16 cellular contexts compared by ENCODE assay signal in the genomic region with DNA sequence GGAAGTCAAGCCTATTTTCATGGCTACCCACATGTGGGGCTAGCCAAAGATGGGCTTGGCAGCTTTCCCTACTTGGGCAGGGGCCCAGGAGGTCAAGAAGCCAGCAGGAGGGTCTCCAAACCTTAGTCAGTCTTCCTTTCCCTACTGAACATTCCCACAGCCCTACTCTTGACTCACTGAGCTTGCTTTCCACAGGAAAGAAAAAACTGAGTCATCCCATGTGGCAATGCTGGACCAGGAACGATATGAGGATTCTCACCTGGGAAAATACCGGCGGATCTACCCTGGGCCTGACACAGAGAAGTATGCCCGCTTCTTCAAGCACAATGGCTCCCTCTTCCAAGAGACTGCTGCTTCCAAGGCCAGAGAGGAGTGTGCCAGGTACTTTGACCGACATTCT. TPM values are rescaled to one million over a fixed set of nuclear protein-coding genes. Genes with fewer than 3 reads are reported as not detected.
DNase-seq lines count a peak whose midpoint lies in the region; ATAC-seq, FAIRE-seq and TF ChIP-seq lines count a peak whose summit lies in the region.
"Had no signal": no experiment of that assay in that cellular context is flagged by ENCODE, and none has a peak within 500 bp of the region (broad histone marks: within the 10 kb centered on the region; RNA-seq: fewer than 3 reads in every experiment).

No MANE protein-coding gene starts in this region.

- H3K27me3 ChIP-seq in BLaER1 (no peaks in the 10 kb centered on the region), Panc1 (ENCODE audit: control insufficient read depth, insufficient read depth, low read length) (no peaks in the 10 kb centered on the region), endothelial cell of umbilical vein (ENCODE audit: control insufficient read depth in 2 of 2, insufficient read depth in 2 of 2, low read length in 2 of 2) (no peaks in the 10 kb centered on the region)
- H3K27me3 ChIP-seq: sigmoid colon had no signal

- H3K4me3 Mint-ChIP-seq in neural crest cell = peak overlapping the region; percentile 25
- H3K4me3 Mint-ChIP-seq: activated B cell treated with CpG ODN at 0.5 μM for 24 hours; stimulated activated memory B cell treated with anti-CD40 and anti-IgM and Interleukin-4, amounts not matched to agents 10 μg/mL and 1 μg/mL and 100 μg/mL, for 72 hours had no signal

- peaks cover 50% of the 10 kb centered on the region for H3K4me1 ChIP-seq in BLaER1
- H3K4me1 ChIP-seq in Panc1 (ENCODE audit: control insufficient read depth, insufficient read depth, low read length) = peaks cover 8% of the 10 kb centered on the region
- peaks cover 54% of the 10 kb centered on the region for H3K4me1 ChIP-seq in endothelial cell of umbilical vein (ENCODE audit: control insufficient read depth, extremely low read depth, insufficient read depth, low read length)

- dilution Hi-C loops in endothelial cell of umbilical vein (cut with MboI; ENCODE audit: extremely low pct_ligation_motif_present, low sequenced_read_pairs) = no loop called here

- DNase-seq in Panc1 (ENCODE audit: low read depth, low spot score) (no peak), endothelial cell of umbilical vein (ENCODE audit: low read depth, low spot score) (peak; percentile 92), neural crest cell (ENCODE audit: low read depth, low spot score) (no peak), HTR-8/SVneo (ENCODE audit: insufficient read length, low spot score) (no peak), KG1 (lab: John Stamatoyannopoulos, UW) (no peak)
- DNase-seq in activated CD4-positive, alpha-beta T cell treated with anti-CD3 and anti-CD28 coated beads for 1 hour = no peak
- DNase-seq: activated B cell treated with CpG ODN at 0.5 μM for 24 hours, Calu3, NCI-H1436, sigmoid colon had no signal

- H2AFZ ChIP-seq in endothelial cell of umbilical vein (ENCODE audit: low read depth, low read length) = no peak overlapping the region

- H3K36me3 ChIP-seq in BLaER1 = no peaks in the 10 kb centered on the region
- H3K36me3 ChIP-seq in Panc1 (ENCODE audit: control insufficient read depth, insufficient read depth, low read length) = no peaks in the 10 kb centered on the region; the same call in none of the 2 replicates
- H3K36me3 ChIP-seq in endothelial cell of umbilical vein (ENCODE audit: control insufficient read depth in 2 of 2, extremely low read depth in 1 of 2, insufficient read depth in 2 of 2, low read length in 2 of 2) = no peaks in the 10 kb centered on the region
- H3K36me3 ChIP-seq: sigmoid colon had no signal

- peak; percentile 99 for FAIRE-seq in endothelial cell of umbilical vein (lab: Jason Lieb, UNC)
- FAIRE-seq in HTR-8/SVneo (lab: Jason Lieb, UNC) = no peak

- peaks cover 8% of the 10 kb centered on the region for H3K27me3 Mint-ChIP-seq in neural crest cell (ENCODE audit: low read depth)
- H3K27me3 Mint-ChIP-seq: activated B cell treated with CpG ODN at 0.5 μM for 24 hours had no signal

- POLR2A ChIA-PET in Panc1 (lab: Charles Lee) = interaction anchor here (0.6 to 1.3 kb wide), 3 partner anchors 13 to 16 kb away, joined by 4 to 8 read pairs (median 5); partner anchors contain the start of gene TTLL13
- POLR2A ChIA-PET in endothelial cell of umbilical vein (lab: Charles Lee) = interaction anchor here (1.5 kb wide), 2 partner anchors 12 to 28 kb away, joined by 6 to 8 read pairs; partner anchors contain the start of genes CIB1, GDPGP1 and TTLL13

- peaks cover 43% of the 10 kb centered on the region for H3K4me1 Mint-ChIP-seq in neural crest cell

- TF ChIP-seq CTCF in Panc1 (IDR thresholded peaks at IDR 0.05) (no peak), endothelial cell of umbilical vein (IDR thresholded peaks at IDR 0.05; ENCODE audit: extremely low read depth in 1 of 2, insufficient read depth in 1 of 2, low read depth in 1 of 2, low read length in 2 of 2) (no peak), neural crest cell (conservative IDR thresholded peaks at IDR 0.05) (no peak)

- no peak for TF ChIP-seq POLR2A in endothelial cell of umbilical vein (IDR thresholded peaks at IDR 0.05; ENCODE audit: low read depth, low read length)

- intact Hi-C loops in Panc1 (cut with micrococcal nuclease; ENCODE audit: unreplicated experiment) = no loop called here
- intact Hi-C loops in endothelial cell of umbilical vein (cut with micrococcal nuclease) = no loop called here

- H3K27ac Mint-ChIP-seq in neural crest cell (ENCODE audit: unreplicated experiment) = peak overlapping the region; percentile 91
- H3K27ac Mint-ChIP-seq: activated B cell treated with CpG ODN at 0.5 μM for 24 hours; activated naive CD4-positive, alpha-beta T cell treated with anti-CD3 and anti-CD28 coated beads, Interleukin-2, amount 50 U/mL, for 72 hours; stimulated activated memory B cell treated with anti-CD40 and anti-IgM and Interleukin-4, amounts not matched to agents 10 μg/mL and 1 μg/mL and 100 μg/mL, for 72 hours had no signal

- peaks cover 4% of the 10 kb centered on the region for H4K20me1 ChIP-seq in BLaER1
- H4K20me1 ChIP-seq in endothelial cell of umbilical vein (replicated peaks; ENCODE audit: control insufficient read depth, extremely low read depth, insufficient read depth, low read length) = no peaks in the 10 kb centered on the region

- H3K4me3 ChIP-seq in BLaER1 (no peak overlapping the region), Panc1 (ENCODE audit: low read depth in 2 of 2, low read length in 2 of 2) (no peak overlapping the region), endothelial cell of umbilical vein (replicated peaks in 1 of 3; ENCODE audit: insufficient read depth in 1 of 3, low read depth in 1 of 3, low read length in 3 of 3) (no peak overlapping the region)
- H3K4me3 ChIP-seq: lung, sigmoid colon had no signal

- no peak for ATAC-seq in Panc1
- ATAC-seq in HG03095 (IDR thresholded peaks at IDR 0.05; ENCODE audit: unreplicated experiment) = no peak
- ATAC-seq: activated naive CD4-positive, alpha-beta T cell treated with anti-CD3 and anti-CD28 coated beads, Interleukin-2, amount 50 U/mL, for 72 hours; stimulated activated memory B cell treated with anti-CD40 and anti-IgM and Interleukin-4, amounts not matched to agents 10 μg/mL and 1 μg/mL and 100 μg/mL, for 72 hours had no signal

- H3K79me2 ChIP-seq in endothelial cell of umbilical vein (ENCODE audit: control insufficient read depth, insufficient read depth, low read length) = peaks cover 10% of the 10 kb centered on the region

- H3K9me3 ChIP-seq in BLaER1 (no peaks in the 10 kb centered on the region), Panc1 (ENCODE audit: control insufficient read depth, insufficient read depth, low read depth, low read length) (no peaks in the 10 kb centered on the region), endothelial cell of umbilical vein (replicated peaks; ENCODE audit: control insufficient read depth, insufficient read depth, low read length) (no peaks in the 10 kb centered on the region)
- H3K9me3 ChIP-seq: sigmoid colon had no signal

- no peak overlapping the region for H3K27ac ChIP-seq in BLaER1
- peak overlapping the region; percentile 40; the same call in 1 of the 2 replicates for H3K27ac ChIP-seq in Panc1 (ENCODE audit: low read length)
- peak overlapping the region; percentile 51 for H3K27ac ChIP-seq in endothelial cell of umbilical vein (ENCODE audit: insufficient read depth, low read depth, low read length)
- H3K27ac ChIP-seq: sigmoid colon had no signal

- H3K9me1 ChIP-seq in endothelial cell of umbilical vein (replicated peaks; ENCODE audit: control insufficient read depth, extremely low read depth, insufficient read depth, low read length) = no peaks in the 10 kb centered on the region

- no peaks in the 10 kb centered on the region for H3K9me3 Mint-ChIP-seq in neural crest cell
- H3K9me3 Mint-ChIP-seq: activated B cell treated with CpG ODN at 0.5 μM for 24 hours; activated naive CD4-positive, alpha-beta T cell treated with anti-CD3 and anti-CD28 coated beads, Interleukin-2, amount 50 U/mL, for 72 hours; stimulated activated memory B cell treated with anti-CD40 and anti-IgM and Interleukin-4, amounts not matched to agents 10 μg/mL and 1 μg/mL and 100 μg/mL, for 72 hours had no signal

- in situ Hi-C loops in Panc1 (cut with HindIII; ENCODE audit: low pct_unique_long_range_greater_than_20kb, low sequenced_read_pairs) = no loop called here

- H3K4me2 ChIP-seq in BLaER1 = peak overlapping the region; percentile 56; the same call in 1 of the 2 replicates
- peak overlapping the region; percentile 23 for H3K4me2 ChIP-seq in endothelial cell of umbilical vein (ENCODE audit: insufficient read depth, low read length)

- H3K36me3 Mint-ChIP-seq in neural crest cell (ENCODE audit: low read depth) = no peaks in the 10 kb centered on the region

- H3K9ac ChIP-seq in BLaER1 (no peak overlapping the region), endothelial cell of umbilical vein (replicated peaks; ENCODE audit: extremely low read depth, insufficient read depth, low read length) (no peak overlapping the region)

- BruUV-seq in Panc1 (replicated peaks; lab: Mats Ljungman, UMichigan) = no TSS peak
- no TSS peak for BruUV-seq in endothelial cell of umbilical vein (replicated peaks; lab: Mats Ljungman, UMichigan)

- CTCF ChIA-PET in Panc1 (lab: Charles Lee) (no interaction called here), endothelial cell of umbilical vein (lab: Charles Lee) (interaction anchor here (0.7 to 3.5 kb wide), 5 partner anchors 10 to 41 kb away, joined by 3 to 20 read pairs (median 5); partner anchors contain the start of genes CIB1, GDPGP1 and TTLL13)

RNA-seq across cellular contexts. Expression of gene NGRN, which starts 3.7 kb away (rescaled TPM):
- total RNA-seq in Panc1 (2021; ENCODE audit: unreplicated experiment) (137 TPM), endothelial cell of umbilical vein (56.5 and 60.7 TPM in 2 replicates), neural crest cell (126 and 132 TPM in 2 replicates)
- 85.4 TPM for polyA plus RNA-seq in Panc1 (2012; ENCODE audit: insufficient read length)
- 25.7 and 28.9 TPM in 2 replicates for polyA plus RNA-seq in endothelial cell of umbilical vein
- polyA plus RNA-seq in endothelial cell of umbilical vein (2011; cell fraction: cytosol; rRNA removed) = 37.4 and 38.4 TPM in 2 replicates
- 19.0 and 25.1 TPM in 2 replicates for polyA plus RNA-seq in endothelial cell of umbilical vein (2011; cell fraction: nucleus; rRNA removed)
- 41.9 and 52.3 TPM in 2 replicates for polyA plus RNA-seq in endothelial cell of umbilical vein (2012)
- polyA minus RNA-seq in endothelial cell of umbilical vein = 29.1 and 34.3 TPM in 2 replicates
- 22.3 TPM for polyA minus RNA-seq in endothelial cell of umbilical vein (2011; cell fraction: cytosol; rRNA and poly(A)+ RNA removed)
- 10.8 and 13.3 TPM in 2 replicates for polyA minus RNA-seq in endothelial cell of umbilical vein (2011; cell fraction: nucleus; rRNA and poly(A)+ RNA removed)

RNA-seq across cellular contexts. Expression of gene TTLL13, which starts 12.5 kb away (rescaled TPM):
- total RNA-seq in Panc1 (2021; ENCODE audit: unreplicated experiment) = 0.39 TPM
- polyA plus RNA-seq in Panc1 (2012; ENCODE audit: insufficient read length) = 0.17 TPM
- total RNA-seq in endothelial cell of umbilical vein = not detected in 2 replicates
- 0.04 and 0.05 TPM in 2 replicates for polyA plus RNA-seq in endothelial cell of umbilical vein
- polyA plus RNA-seq in endothelial cell of umbilical vein (2011; cell fraction: cytosol; rRNA removed) = 0.03 and 0.04 TPM in 2 replicates
- 0.16 and 0.31 TPM in 2 replicates for polyA plus RNA-seq in endothelial cell of umbilical vein (2011; cell fraction: nucleus; rRNA removed)
- polyA plus RNA-seq in endothelial cell of umbilical vein (2012) = 1.5 TPM in 1 of 2 replicates, not detected in the other
- not detected in 2 replicates for polyA minus RNA-seq in endothelial cell of umbilical vein
- polyA minus RNA-seq in endothelial cell of umbilical vein (2011; cell fraction: cytosol; rRNA and poly(A)+ RNA removed) = not detected
- 0.19 TPM in 1 of 2 replicates, not detected in the other for polyA minus RNA-seq in endothelial cell of umbilical vein (2011; cell fraction: nucleus; rRNA and poly(A)+ RNA removed)
- total RNA-seq in neural crest cell = 0.19 TPM in 1 of 2 replicates, not detected in the other
- total RNA-seq: sigmoid colon, urinary bladder had no signal

RNA-seq across cellular contexts. Expression of gene GDPGP1, which starts 27.8 kb away (rescaled TPM):
- 22.8 TPM for total RNA-seq in Panc1 (2021; ENCODE audit: unreplicated experiment)
- polyA plus RNA-seq in Panc1 (2012; ENCODE audit: insufficient read length) = 11.7 TPM
- total RNA-seq in endothelial cell of umbilical vein = 4.4 and 7.2 TPM in 2 replicates
- polyA plus RNA-seq in endothelial cell of umbilical vein = 4.8 and 6.0 TPM in 2 replicates
- polyA plus RNA-seq in endothelial cell of umbilical vein (2011; cell fraction: cytosol; rRNA removed) = 2.9 and 3.6 TPM in 2 replicates
- polyA plus RNA-seq in endothelial cell of umbilical vein (2011; cell fraction: nucleus; rRNA removed) = 2.9 and 3.8 TPM in 2 replicates
- polyA plus RNA-seq in endothelial cell of umbilical vein (2012) = 2.1 and 2.2 TPM in 2 replicates
- polyA minus RNA-seq in endothelial cell of umbilical vein = 10.7 and 14.9 TPM in 2 replicates
- polyA minus RNA-seq in endothelial cell of umbilical vein (2011; cell fraction: cytosol; rRNA and poly(A)+ RNA removed) = 7.3 TPM
- 2.1 and 5.1 TPM in 2 replicates for polyA minus RNA-seq in endothelial cell of umbilical vein (2011; cell fraction: nucleus; rRNA and poly(A)+ RNA removed)
- total RNA-seq in neural crest cell = 5.8 and 7.0 TPM in 2 replicates

RNA-seq across cellular contexts. Expression of gene CIB1, which starts 28.1 kb away (rescaled TPM):
- 193 TPM for total RNA-seq in Panc1 (2021; ENCODE audit: unreplicated experiment)
- 352 TPM for polyA plus RNA-seq in Panc1 (2012; ENCODE audit: insufficient read length)
- 58.3 and 61.0 TPM in 2 replicates for total RNA-seq in endothelial cell of umbilical vein
- polyA plus RNA-seq in endothelial cell of umbilical vein = 105 and 137 TPM in 2 replicates
- polyA plus RNA-seq in endothelial cell of umbilical vein (2011; cell fraction: cytosol; rRNA removed) = 88.7 and 98.1 TPM in 2 replicates
- 52.8 and 62.9 TPM in 2 replicates for polyA plus RNA-seq in endothelial cell of umbilical vein (2011; cell fraction: nucleus; rRNA removed)
- polyA plus RNA-seq in endothelial cell of umbilical vein (2012) = 75.2 and 82.5 TPM in 2 replicates
- polyA minus RNA-seq in endothelial cell of umbilical vein = 33.8 and 37.8 TPM in 2 replicates
- polyA minus RNA-seq in endothelial cell of umbilical vein (2011; cell fraction: cytosol; rRNA and poly(A)+ RNA removed) = 31.9 TPM
- 8.5 and 8.9 TPM in 2 replicates for polyA minus RNA-seq in endothelial cell of umbilical vein (2011; cell fraction: nucleus; rRNA and poly(A)+ RNA removed)
- 23.1 and 24.5 TPM in 2 replicates for total RNA-seq in neural crest cell
